Comparison of ENCODE assay signal across 17 cellular contexts in the genomic region with DNA sequence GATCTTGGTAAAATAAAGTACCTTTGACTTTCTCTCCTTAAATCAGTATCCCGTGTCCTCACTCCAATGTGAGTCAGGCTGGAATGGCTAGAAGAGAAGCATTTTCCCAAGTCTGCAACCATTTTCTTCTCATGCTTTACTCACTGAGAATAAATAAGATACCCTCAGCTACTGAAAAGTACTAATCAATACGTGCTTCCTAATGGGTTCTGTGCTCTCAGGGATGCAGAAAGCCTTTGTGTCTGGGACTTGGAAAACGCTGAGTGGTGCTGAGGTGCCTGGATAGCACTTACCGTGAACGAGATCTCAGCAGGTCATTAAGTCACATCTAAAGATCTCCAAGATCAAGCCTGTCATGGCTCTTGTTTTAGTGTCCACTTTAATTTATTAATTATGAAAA.
"Had no signal": no experiment of that assay in that cellular context is flagged by ENCODE, and none has a peak within 500 bp of the region (broad histone marks: within the 10 kb centered on the region; RNA-seq: fewer than 3 reads in every experiment).

No MANE protein-coding gene starts in this region.

- DNase-seq: dermis blood vessel endothelial cell; dorsolateral prefrontal cortex; effector CD4-positive, alpha-beta T cell; effector memory CD4-positive, alpha-beta T cell; foreskin keratinocyte; heart left ventricle; hippocampal formation; left cardiac atrium; left lung; left ventricle myocardium superior; lower lobe of right lung; mesenchymal stem cell; mucosa of descending colon; naive B cell had no signal

- ATAC-seq: foreskin keratinocyte, gastroesophageal sphincter, heart left ventricle, left cardiac atrium, left lung, left ventricle myocardium superior, lower lobe of right lung, mucosa of descending colon had no signal

- H3K4me1 ChIP-seq: esophagus muscularis mucosa, foreskin keratinocyte, gastroesophageal sphincter, heart left ventricle, left lung, lower lobe of right lung had no signal

- H3K9me3 ChIP-seq: gastroesophageal sphincter, lower lobe of right lung, mucosa of descending colon had no signal

- H3K27me3 ChIP-seq: esophagus muscularis mucosa, foreskin keratinocyte, gastroesophageal sphincter, left lung had no signal

- H3K4me3 ChIP-seq: coronary artery, dorsolateral prefrontal cortex, esophagus muscularis mucosa, gastroesophageal sphincter, heart left ventricle, left lung, lower lobe of right lung, mucosa of descending colon had no signal

- H3K27ac ChIP-seq: coronary artery, dorsolateral prefrontal cortex, esophagus muscularis mucosa, foreskin keratinocyte, gastroesophageal sphincter, heart left ventricle, left lung, lower lobe of right lung had no signal

- H3K36me3 ChIP-seq: esophagus muscularis mucosa, gastroesophageal sphincter, heart left ventricle, left lung, lower lobe of right lung had no signal
